ENCODE assay signal across 1 cellular context in genomic region chr3:56813656-56813965, GRCh38.
TF ChIP-seq lines count a peak whose summit lies in the region.

No MANE protein-coding gene starts in this region.

TF ChIP-seq in HepG2, 621 proteins besides CTCF, POLR2A, EP300 and RAD21:
- TF ChIP-seq AGO1 (IDR thresholded peaks at IDR 0.05; ENCODE audit: low read depth, low read length, poor library complexity, severe bottlenecking) = no peak
- TF ChIP-seq ZNF672 (CRISPR knock-in tag; IDR thresholded peaks at IDR 0.05) = no peak
- TF ChIP-seq ASH2L (IDR thresholded peaks at IDR 0.05; ENCODE audit: insufficient read length, low read depth, low read length) = no peak
- TF ChIP-seq ZNF354B (CRISPR knock-in tag; IDR thresholded peaks at IDR 0.05) = no peak
- no peak for TF ChIP-seq ZNF331 (CRISPR knock-in tag; IDR thresholded peaks at IDR 0.05)
- no peak for TF ChIP-seq XRCC5 (optimal IDR thresholded peaks at IDR 0.05; ENCODE audit: low read length)
- no peak for TF ChIP-seq ZNF773 (CRISPR knock-in tag; IDR thresholded peaks at IDR 0.05; ENCODE audit: borderline replicate concordance)
- no peak for TF ChIP-seq ATM (IDR thresholded peaks at IDR 0.05; ENCODE audit: borderline replicate concordance)
- TF ChIP-seq SIN3B (IDR thresholded peaks at IDR 0.05; ENCODE audit: low read length) = no peak
- TF ChIP-seq ZNF883 (CRISPR knock-in tag; IDR thresholded peaks at IDR 0.05; ENCODE audit: not compliant biosample characterization) = no peak
- TF ChIP-seq SMARCC2 (IDR thresholded peaks at IDR 0.05) = no peak
- no peak for TF ChIP-seq CBX5 (CRISPR knock-in tag; IDR thresholded peaks at IDR 0.05; ENCODE audit: borderline replicate concordance)
